In genomic region chr4:70637239-70637920, GRCh38 we compare ENCODE assay signal across 10 cellular contexts. TPM values are rescaled to one million over a fixed set of nuclear protein-coding genes. Genes with fewer than 3 reads are reported as not detected.
DNase-seq lines count a peak whose midpoint lies in the region; ATAC-seq and TF ChIP-seq lines count a peak whose summit lies in the region.
"Had no signal": no experiment of that assay in that cellular context is flagged by ENCODE, and none has a peak within 500 bp of the region (broad histone marks: within the 10 kb centered on the region; RNA-seq: fewer than 3 reads in every experiment).

No MANE protein-coding gene starts in this region.

- POLR2A ChIA-PET in OCI-LY7 (lab: Charles Lee): interaction anchor here (0.6 to 1.8 kb wide), 5 partner anchors 8 to 289 kb away, joined by 3 to 9 read pairs (median 4); partner anchors contain the start of gene ENAM

- peaks cover 14% of the 10 kb centered on the region for H3K4me1 ChIP-seq in left ventricle myocardium inferior
- peaks cover 5 to 19% of the 10 kb centered on the region in 2 donors for H3K4me1 ChIP-seq in thoracic aorta (ENCODE audit: control insufficient read depth in 1 of 2, low read depth in 2 of 2)
- H3K4me1 ChIP-seq in OCI-LY7 (ENCODE audit: insufficient read depth, low read length, poor library complexity, severe bottlenecking): no peaks in the 10 kb centered on the region
- H3K4me1 ChIP-seq: suprapubic skin had no signal

- H3K4me2 ChIP-seq in OCI-LY7 (ENCODE audit: low read length): no peak overlapping the region

- H3K27ac Mint-ChIP-seq in activated naive CD8-positive, alpha-beta T cell treated with anti-CD3 and anti-CD28 coated beads for 36 hours: no peak overlapping the region
- H3K27ac Mint-ChIP-seq: activated B cell treated with CpG ODN at 0.5 μM for 24 hours had no signal

- H3K79me2 ChIP-seq in OCI-LY7 (ENCODE audit: insufficient read depth, low read depth, low read length): no peaks in the 10 kb centered on the region

- BruUV-seq in OCI-LY7 (replicated peaks; lab: Mats Ljungman, UMichigan): no TSS peak

- no peak overlapping the region for H3K4me3 Mint-ChIP-seq in activated naive CD8-positive, alpha-beta T cell treated with anti-CD3 and anti-CD28 coated beads for 36 hours
- H3K4me3 Mint-ChIP-seq: activated B cell treated with CpG ODN at 0.5 μM for 24 hours had no signal

- H3K36me3 ChIP-seq in left ventricle myocardium inferior (no peaks in the 10 kb centered on the region), thoracic aorta (no peaks in the 10 kb centered on the region), OCI-LY7 (ENCODE audit: insufficient read depth, low read length) (peaks cover 5% of the 10 kb centered on the region; the same call in 1 of the 2 replicates)
- H3K36me3 ChIP-seq: suprapubic skin had no signal

- intact Hi-C loops in left ventricle myocardium inferior (cut with micrococcal nuclease): no loop called here
- intact Hi-C loops in OCI-LY7 (cut with micrococcal nuclease; ENCODE audit: unreplicated experiment): no loop called here

- TF ChIP-seq CTCF in left ventricle myocardium inferior (IDR thresholded peaks at IDR 0.05; ENCODE audit: borderline replicate concordance) (no peak), thoracic aorta (IDR thresholded peaks at IDR 0.05) (no peak), OCI-LY7 (conservative IDR thresholded peaks at IDR 0.05; ENCODE audit: low read length) (no peak)

- CTCF ChIA-PET in OCI-LY7 (lab: Charles Lee; ENCODE audit: unreplicated experiment): no interaction called here

- no peaks in the 10 kb centered on the region for H3K36me3 Mint-ChIP-seq in activated naive CD8-positive, alpha-beta T cell treated with anti-CD3 and anti-CD28 coated beads for 36 hours

- H4K20me1 ChIP-seq in OCI-LY7 (ENCODE audit: insufficient read depth, low read length): no peaks in the 10 kb centered on the region

- ATAC-seq in GM21381 (IDR thresholded peaks at IDR 0.05; ENCODE audit: unreplicated experiment) (peak; percentile 59), thoracic aorta (ENCODE audit: insufficient number of reproducible peaks, low FRiP score, low read depth) (no peak)

- H3K9me3 ChIP-seq in left ventricle myocardium inferior (replicated peaks) (no peaks in the 10 kb centered on the region), thoracic aorta (no peaks in the 10 kb centered on the region), OCI-LY7 (ENCODE audit: low read length) (no peaks in the 10 kb centered on the region)
- H3K9me3 ChIP-seq: suprapubic skin had no signal

- H3K9me3 Mint-ChIP-seq in activated naive CD8-positive, alpha-beta T cell treated with anti-CD3 and anti-CD28 coated beads for 36 hours: no peaks in the 10 kb centered on the region
- H3K9me3 Mint-ChIP-seq: activated B cell treated with CpG ODN at 0.5 μM for 24 hours had no signal

- H3K4me1 Mint-ChIP-seq in activated naive CD8-positive, alpha-beta T cell treated with anti-CD3 and anti-CD28 coated beads for 36 hours: peaks cover 9% of the 10 kb centered on the region
- H3K4me1 Mint-ChIP-seq: activated B cell treated with CpG ODN at 0.5 μM for 24 hours had no signal

- H2AFZ ChIP-seq in OCI-LY7 (ENCODE audit: low read length): no peak overlapping the region

- H3K27ac ChIP-seq in left ventricle myocardium inferior (replicated peaks) (peak overlapping the region; percentile 76), thoracic aorta (peak overlapping the region; percentile 44 to 54), OCI-LY7 (ENCODE audit: low read depth, low read length, poor library complexity, severe bottlenecking) (no peak overlapping the region)
- H3K27ac ChIP-seq: epithelial cell of prostate, suprapubic skin had no signal

- H3K9me2 ChIP-seq in OCI-LY7 (ENCODE audit: insufficient read depth, low read length): no peaks in the 10 kb centered on the region

- peaks cover 9% of the 10 kb centered on the region for H3K27me3 Mint-ChIP-seq in activated naive CD8-positive, alpha-beta T cell treated with anti-CD3 and anti-CD28 coated beads for 36 hours
- H3K27me3 Mint-ChIP-seq: activated B cell treated with CpG ODN at 0.5 μM for 24 hours had no signal

- peak overlapping the region; percentile 52 for H3K4me3 ChIP-seq in left ventricle myocardium inferior
- peak overlapping the region; percentile 39 for H3K4me3 ChIP-seq in thoracic aorta
- no peak overlapping the region for H3K4me3 ChIP-seq in OCI-LY7 (ENCODE audit: low read depth, low read length, poor library complexity, severe bottlenecking)
- H3K4me3 ChIP-seq: suprapubic skin had no signal

- no peaks in the 10 kb centered on the region for H3K27me3 ChIP-seq in left ventricle myocardium inferior (ENCODE audit: low read depth)
- H3K27me3 ChIP-seq in thoracic aorta (replicated peaks; ENCODE audit: insufficient read depth): no peaks in the 10 kb centered on the region
- H3K27me3 ChIP-seq: suprapubic skin had no signal

- DNase-seq in NCI-H2171 (lab: John Stamatoyannopoulos, UW) (peak; percentile 23), left ventricle myocardium inferior (no peak), thoracic aorta (ENCODE audit: low spot score) (no peak), OCI-LY7 (ENCODE audit: low spot score) (no peak), epidermal melanocyte (ENCODE audit: insufficient read length, low spot score) (no peak)
- no peak for DNase-seq in activated naive CD8-positive, alpha-beta T cell treated with anti-CD3 and anti-CD28 coated beads for 36 hours
- DNase-seq: activated B cell treated with CpG ODN at 0.5 μM for 24 hours had no signal

RNA-seq across cellular contexts. Expression of gene ENAM, which starts 8.8 kb away (rescaled TPM):
- 6.2 TPM for total RNA-seq in left ventricle myocardium inferior
- total RNA-seq in thoracic aorta: not detected
- 0.32 TPM in 1 of 2 replicates, not detected in the other for total RNA-seq in OCI-LY7 (2014; rRNA removed; shearing (Covaris generic))
- 3.5 and 6.2 TPM in 2 replicates for total RNA-seq in OCI-LY7 (2022)
- not detected for total RNA-seq in activated naive CD8-positive, alpha-beta T cell treated with anti-CD3 and anti-CD28 coated beads for 36 hours
- total RNA-seq: activated B cell treated with CpG ODN at 0.5 μM for 24 hours, suprapubic skin had no signal

RNA-seq across cellular contexts. Expression of gene JCHAIN, which starts 28.9 kb away (rescaled TPM):
- total RNA-seq in left ventricle myocardium inferior (6.9 TPM), thoracic aorta (1 to 10 TPM; 1.6 to 7.9 TPM), OCI-LY7 (2022) (1,325 and 1,492 TPM in 2 replicates)
- 1,460 and 1,542 TPM in 2 replicates for total RNA-seq in OCI-LY7 (2014; rRNA removed; shearing (Covaris generic))
- total RNA-seq in activated naive CD8-positive, alpha-beta T cell treated with anti-CD3 and anti-CD28 coated beads for 36 hours: not detected

RNA-seq across cellular contexts. Expression of gene AMBN, which starts 45.3 kb away (rescaled TPM):
- total RNA-seq in left ventricle myocardium inferior (not detected), thoracic aorta (not detected), OCI-LY7 (2022) (not detected in 2 replicates)
- total RNA-seq in OCI-LY7 (2014; rRNA removed; shearing (Covaris generic)): not detected in 2 replicates
- not detected for total RNA-seq in activated naive CD8-positive, alpha-beta T cell treated with anti-CD3 and anti-CD28 coated beads for 36 hours
- total RNA-seq: activated B cell treated with CpG ODN at 0.5 μM for 24 hours had no signal

RNA-seq across cellular contexts. Expression of gene UTP3, which starts 51.0 kb away (rescaled TPM):
- total RNA-seq in left ventricle myocardium inferior (15.8 TPM), thoracic aorta (10 to 100 TPM; 15.2 to 32.6 TPM), OCI-LY7 (2022) (54.8 and 57.8 TPM in 2 replicates)
- total RNA-seq in OCI-LY7 (2014; rRNA removed; shearing (Covaris generic)): 34.0 and 51.5 TPM in 2 replicates
- total RNA-seq in activated naive CD8-positive, alpha-beta T cell treated with anti-CD3 and anti-CD28 coated beads for 36 hours: 10 to 100 TPM; 46.9 to 49.7 TPM

Comparison
In these comparisons a context has a peak if more than half of its experiments do, and no peak if none do; other contexts are left out.
1. RNA of gene JCHAIN, which starts 28.9 kb away (total RNA-seq): 1,325 to 1,542 TPM in OCI-LY7; 1.6 to 7.9 TPM in thoracic aorta, 6.9 TPM in left ventricle myocardium inferior (single experiment) and not detected in activated naive CD8-positive, alpha-beta T cell treated with anti-CD3 and anti-CD28 coated beads for 36 hours; every median in the first group is over 100 times any median in the second.